Comparison of ENCODE assay signal across 15 cellular contexts in genomic region chr3:51374456-51374855, GRCh38. TPM values are rescaled to one million over a fixed set of nuclear protein-coding genes. Genes with fewer than 3 reads are reported as not detected.
DNase-seq lines count a peak whose midpoint lies in the region; ATAC-seq and TF ChIP-seq lines count a peak whose summit lies in the region.
"Had no signal": no experiment of that assay in that cellular context is flagged by ENCODE, and none has a peak within 500 bp of the region (broad histone marks: within the 10 kb centered on the region; RNA-seq: fewer than 3 reads in every experiment).

No MANE protein-coding gene starts in this region.

- peaks cover 3 to 8% (median 7%) of the 10 kb centered on the region in 3 donors for H3K27me3 Mint-ChIP-seq in CD14-positive monocyte (ENCODE audit: low read depth in 3 of 3)
- no peaks in the 10 kb centered on the region for H3K27me3 Mint-ChIP-seq in chondrocyte (ENCODE audit: low read depth)
- H3K27me3 Mint-ChIP-seq in stimulated activated memory B cell treated with anti-CD40 and anti-IgM and Interleukin-4, amounts not matched to agents 10 μg/mL and 1 μg/mL and 100 μg/mL, for 72 hours: peaks cover 52% of the 10 kb centered on the region

- H3K4me1 Mint-ChIP-seq in CD14-positive monocyte: peaks cover 9% of the 10 kb centered on the region
- no peaks in the 10 kb centered on the region for H3K4me1 Mint-ChIP-seq in chondrocyte (ENCODE audit: low read depth)
- no peaks in the 10 kb centered on the region for H3K4me1 Mint-ChIP-seq in stimulated activated memory B cell treated with anti-CD40 and anti-IgM and Interleukin-4, amounts not matched to agents 10 μg/mL and 1 μg/mL and 100 μg/mL, for 72 hours

- DNase-seq in activated CD4-positive, CD25-positive, alpha-beta regulatory T cell treated with anti-CD3 and anti-CD28 coated beads, Interleukin-2, amount 50 U/mL, for 72 hours: peak; percentile 6
- no peak for DNase-seq in activated CD4-positive, CD25-positive, alpha-beta regulatory T cell (lab: John Stamatoyannopoulos, UW)
- peak; percentile 22 for DNase-seq in CD14-positive monocyte (ENCODE audit: low spot score)
- peak; percentile 50 for DNase-seq in chondrocyte (ENCODE audit: low spot score)
- DNase-seq in posterior vena cava (ENCODE audit: low spot score): peak; percentile 62
- DNase-seq in erythroblast (lab: John Stamatoyannopoulos, UW): no peak
- DNase-seq: AML-193; CD4-positive, alpha-beta memory T cell; DMS153; DMS79; GDM1; GM23248 had no signal

- TF ChIP-seq CTCF in CD14-positive monocyte (IDR thresholded peaks at IDR 0.05) (no peak), chondrocyte (IDR thresholded peaks at IDR 0.05) (no peak)

- TF ChIP-seq POLR2A in erythroblast (IDR thresholded peaks at IDR 0.05; ENCODE audit: low read length): no peak

- intact Hi-C loops in CD14-positive monocyte (cut with micrococcal nuclease) (loop anchor here in 1 of 2 donors (5.0 to 10.0 kb wide), 2 partner anchors 277 to 400 kb away; no protein-coding TSS in a partner anchor), posterior vena cava (cut with DNase I) (loop anchor here (5.0 to 10.0 kb wide), 4 partner anchors 272 to 800 kb away; partner anchors contain the start of genes CISH (in 1 of the 2) and MAPKAPK3 (in 1 of the 2))

- no peak overlapping the region for H3K4me3 Mint-ChIP-seq in CD14-positive monocyte
- H3K4me3 Mint-ChIP-seq in chondrocyte (ENCODE audit: unreplicated experiment): no peak overlapping the region
- H3K4me3 Mint-ChIP-seq in stimulated activated memory B cell treated with anti-CD40 and anti-IgM and Interleukin-4, amounts not matched to agents 10 μg/mL and 1 μg/mL and 100 μg/mL, for 72 hours: no peak overlapping the region
- H3K4me3 Mint-ChIP-seq: CD4-positive, alpha-beta memory T cell had no signal

- no peak for ATAC-seq in stimulated activated memory B cell treated with anti-CD40 and anti-IgM and Interleukin-4, amounts not matched to agents 10 μg/mL and 1 μg/mL and 100 μg/mL, for 72 hours
- ATAC-seq: A549, HepG2 had no signal

- H3K27ac Mint-ChIP-seq in CD14-positive monocyte (peak overlapping the region in 1 of 7 donors; percentile 42), chondrocyte (ENCODE audit: unreplicated experiment) (no peak overlapping the region)
- H3K27ac Mint-ChIP-seq in stimulated activated memory B cell treated with anti-CD40 and anti-IgM and Interleukin-4, amounts not matched to agents 10 μg/mL and 1 μg/mL and 100 μg/mL, for 72 hours: no peak overlapping the region
- H3K27ac Mint-ChIP-seq: CD4-positive, alpha-beta memory T cell had no signal

- no peaks in the 10 kb centered on the region for H3K9me3 Mint-ChIP-seq in CD14-positive monocyte
- no peaks in the 10 kb centered on the region for H3K9me3 Mint-ChIP-seq in chondrocyte (ENCODE audit: low read depth)
- H3K9me3 Mint-ChIP-seq in stimulated activated memory B cell treated with anti-CD40 and anti-IgM and Interleukin-4, amounts not matched to agents 10 μg/mL and 1 μg/mL and 100 μg/mL, for 72 hours: no peaks in the 10 kb centered on the region
- H3K9me3 Mint-ChIP-seq: CD4-positive, alpha-beta memory T cell had no signal

- H3K36me3 Mint-ChIP-seq in CD14-positive monocyte (no peaks in the 10 kb centered on the region), chondrocyte (ENCODE audit: low read depth) (no peaks in the 10 kb centered on the region)
- H3K36me3 Mint-ChIP-seq in stimulated activated memory B cell treated with anti-CD40 and anti-IgM and Interleukin-4, amounts not matched to agents 10 μg/mL and 1 μg/mL and 100 μg/mL, for 72 hours: no peaks in the 10 kb centered on the region
- H3K36me3 Mint-ChIP-seq: CD4-positive, alpha-beta memory T cell had no signal

RNA-seq across cellular contexts. Expression of gene MANF, which starts 10.6 kb away (rescaled TPM):
- 10 to 100 TPM; 23.6 to 30.2 TPM for polyA plus RNA-seq in CD14-positive monocyte
- total RNA-seq in chondrocyte: 97.5 to 118 TPM (median 114 TPM) in 3 replicates
- 10 to 100 TPM; 72.6 to 79.2 TPM for total RNA-seq in posterior vena cava

RNA-seq across cellular contexts. Expression of gene RBM15B, which starts 16.6 kb away (rescaled TPM):
- 1 to 10 TPM; 7.1 to 9.1 TPM for polyA plus RNA-seq in CD14-positive monocyte
- total RNA-seq in chondrocyte: 39.5 to 43.8 TPM (median 39.6 TPM) in 3 replicates
- total RNA-seq in posterior vena cava: 10 to 100 TPM; 20.2 to 22.7 TPM

Comparison
In these comparisons a context has a peak if more than half of its experiments do, and no peak if none do; other contexts are left out.
1. DNase-seq: peak in activated CD4-positive, CD25-positive, alpha-beta regulatory T cell treated with anti-CD3 and anti-CD28 coated beads, Interleukin-2, amount 50 U/mL, for 72 hours (single experiment), CD14-positive monocyte (single experiment), chondrocyte (single experiment) and posterior vena cava (single experiment); none in activated CD4-positive, CD25-positive, alpha-beta regulatory T cell (0 of 4) and erythroblast (0 of 2).